In the genomic region with DNA sequence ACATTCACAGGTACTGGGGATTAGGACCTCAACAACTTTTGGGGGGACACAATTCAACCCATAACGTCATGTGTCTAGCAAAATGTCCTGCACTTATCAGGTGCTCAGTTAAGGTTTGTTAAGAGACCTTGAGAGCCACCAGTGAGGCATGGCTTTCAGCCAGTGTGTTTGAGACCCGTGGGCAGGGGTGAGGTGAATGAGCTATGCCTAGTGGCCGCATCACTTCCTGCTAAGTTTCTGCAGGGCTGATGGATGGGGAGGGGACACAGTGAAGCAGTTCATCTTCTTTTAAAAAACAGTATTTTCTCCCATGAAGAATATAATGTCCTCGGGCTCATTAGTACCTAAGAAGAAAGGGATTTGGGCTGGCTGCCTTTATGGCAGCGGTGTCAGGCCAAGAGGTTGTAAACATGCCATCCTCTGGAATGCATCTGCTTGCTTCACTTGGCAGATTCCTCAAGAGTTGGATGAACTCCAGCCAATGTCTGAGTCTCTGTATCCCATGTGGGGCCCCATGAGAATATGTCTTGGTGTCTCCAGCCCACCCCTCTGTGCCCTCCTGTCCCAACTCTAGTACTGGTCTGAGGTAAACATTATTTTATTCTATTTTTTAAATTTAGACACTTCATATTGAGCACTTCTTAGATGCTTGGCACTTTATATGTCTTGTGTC, we compare ENCODE assay signal across 1 cellular context.
TF ChIP-seq lines count a peak whose summit lies in the region.

No MANE protein-coding gene starts in this region.

TF ChIP-seq in SK-N-SH, 30 proteins besides CTCF, POLR2A, EP300 and RAD21:
- TF ChIP-seq, protein P1, sequence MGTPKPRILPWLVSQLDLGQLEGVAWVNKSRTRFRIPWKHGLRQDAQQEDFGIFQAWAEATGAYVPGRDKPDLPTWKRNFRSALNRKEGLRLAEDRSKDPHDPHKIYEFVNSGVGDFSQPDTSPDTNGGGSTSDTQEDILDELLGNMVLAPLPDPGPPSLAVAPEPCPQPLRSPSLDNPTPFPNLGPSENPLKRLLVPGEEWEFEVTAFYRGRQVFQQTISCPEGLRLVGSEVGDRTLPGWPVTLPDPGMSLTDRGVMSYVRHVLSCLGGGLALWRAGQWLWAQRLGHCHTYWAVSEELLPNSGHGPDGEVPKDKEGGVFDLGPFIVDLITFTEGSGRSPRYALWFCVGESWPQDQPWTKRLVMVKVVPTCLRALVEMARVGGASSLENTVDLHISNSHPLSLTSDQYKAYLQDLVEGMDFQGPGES (IDR thresholded peaks at IDR 0.05; ENCODE audit: low read depth, low read length): no peak
- TF ChIP-seq REST (IDR thresholded peaks at IDR 0.05; ENCODE audit: low read depth, low read length) (no peak), RFX5 (IDR thresholded peaks at IDR 0.05; ENCODE audit: low read length) (no peak), NFIC (IDR thresholded peaks at IDR 0.05; ENCODE audit: borderline replicate concordance) (peak; percentile 46), ELF1 (IDR thresholded peaks at IDR 0.05) (no peak), EZH2phosphoT487 (IDR thresholded peaks at IDR 0.05; ENCODE audit: borderline replicate concordance, low read depth) (no peak), TCF12 (IDR thresholded peaks at IDR 0.05) (no peak), MXI1 (IDR thresholded peaks at IDR 0.05; ENCODE audit: low read depth, low read length) (no peak), RXRA (IDR thresholded peaks at IDR 0.05; ENCODE audit: borderline replicate concordance, low read depth) (no peak), POLR2AphosphoS5 (IDR thresholded peaks at IDR 0.05; ENCODE audit: low read depth, low read length) (no peak)
- TF ChIP-seq, protein P2, sequence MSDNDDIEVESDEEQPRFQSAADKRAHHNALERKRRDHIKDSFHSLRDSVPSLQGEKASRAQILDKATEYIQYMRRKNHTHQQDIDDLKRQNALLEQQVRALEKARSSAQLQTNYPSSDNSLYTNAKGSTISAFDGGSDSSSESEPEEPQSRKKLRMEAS (IDR thresholded peaks at IDR 0.05; ENCODE audit: low read depth): no peak
- TF ChIP-seq, protein P3, sequence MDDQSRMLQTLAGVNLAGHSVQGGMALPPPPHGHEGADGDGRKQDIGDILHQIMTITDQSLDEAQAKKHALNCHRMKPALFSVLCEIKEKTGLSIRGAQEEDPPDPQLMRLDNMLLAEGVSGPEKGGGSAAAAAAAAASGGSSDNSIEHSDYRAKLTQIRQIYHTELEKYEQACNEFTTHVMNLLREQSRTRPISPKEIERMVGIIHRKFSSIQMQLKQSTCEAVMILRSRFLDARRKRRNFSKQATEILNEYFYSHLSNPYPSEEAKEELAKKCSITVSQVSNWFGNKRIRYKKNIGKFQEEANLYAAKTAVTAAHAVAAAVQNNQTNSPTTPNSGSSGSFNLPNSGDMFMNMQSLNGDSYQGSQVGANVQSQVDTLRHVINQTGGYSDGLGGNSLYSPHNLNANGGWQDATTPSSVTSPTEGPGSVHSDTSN (IDR thresholded peaks at IDR 0.05): peak; percentile 34; the same call in 1 of the 2 replicates
